8 cellular contexts compared by ENCODE assay signal in genomic region chr1:110879758-110880606, GRCh38. TPM values are rescaled to one million over a fixed set of nuclear protein-coding genes. Genes with fewer than 3 reads are reported as not detected.
DNase-seq lines count a peak whose midpoint lies in the region; ATAC-seq and TF ChIP-seq lines count a peak whose summit lies in the region.

No MANE protein-coding gene starts in this region.

- peaks cover 45% of the 10 kb centered on the region for H3K36me3 ChIP-seq in SU-DHL-6 (ENCODE audit: low read length)

- peaks cover 55% of the 10 kb centered on the region for H3F3A ChIP-seq in SU-DHL-6 (ENCODE audit: insufficient read depth)

- H3K27ac Mint-ChIP-seq in stimulated activated effector memory CD8-positive, alpha-beta T cell treated with anti-CD3 and anti-CD28 coated beads, Interleukin-12 subunit alpha, Interleukin-12 subunit beta, amount 100 ng/mL, for 72 hours, result peak overlapping the region; percentile 98

- no peak overlapping the region for H3K9ac ChIP-seq in SU-DHL-6 (ENCODE audit: low read length)

- peak; percentile 49 for DNase-seq in central memory CD4-positive, alpha-beta T cell
- peak; percentile 46 to 87 for DNase-seq in stimulated activated effector memory CD8-positive, alpha-beta T cell treated with anti-CD3 and anti-CD28 coated beads, Interleukin-12 subunit alpha, Interleukin-12 subunit beta, amount 100 ng/mL, for 72 hours (ENCODE audit: low spot score in 2 of 2)
- DNase-seq in cerebellum (ENCODE audit: low spot score) (no peak), NCI-H2029 treated with DMSO at 0.1 percent for 48 hours (lab: John Stamatoyannopoulos, UW) (no peak), midbrain (lab: John Stamatoyannopoulos, UW) (no peak)

- peaks cover 98% of the 10 kb centered on the region for H3K36me3 Mint-ChIP-seq in stimulated activated effector memory CD8-positive, alpha-beta T cell treated with anti-CD3 and anti-CD28 coated beads, Interleukin-12 subunit alpha, Interleukin-12 subunit beta, amount 100 ng/mL, for 72 hours

- H3K9me3 Mint-ChIP-seq in stimulated activated effector memory CD8-positive, alpha-beta T cell treated with anti-CD3 and anti-CD28 coated beads, Interleukin-12 subunit alpha, Interleukin-12 subunit beta, amount 100 ng/mL, for 72 hours, result peaks cover 2% of the 10 kb centered on the region

- ATAC-seq in GM18858 (IDR thresholded peaks at IDR 0.05; ENCODE audit: unreplicated experiment), result peak; percentile 40
- peak; percentile 67 for ATAC-seq in HG02870 (IDR thresholded peaks at IDR 0.05; ENCODE audit: unreplicated experiment)
- ATAC-seq in stimulated activated effector memory CD8-positive, alpha-beta T cell treated with anti-CD3 and anti-CD28 coated beads, Interleukin-12 subunit alpha, Interleukin-12 subunit beta, amount 100 ng/mL, for 72 hours, result peak; percentile 76

- H3K4me3 Mint-ChIP-seq in stimulated activated effector memory CD8-positive, alpha-beta T cell treated with anti-CD3 and anti-CD28 coated beads, Interleukin-12 subunit alpha, Interleukin-12 subunit beta, amount 100 ng/mL, for 72 hours, result peak overlapping the region; percentile 95

- TF ChIP-seq CTCF in SU-DHL-6 (IDR thresholded peaks at IDR 0.05; ENCODE audit: insufficient read depth, low read length, poor library complexity, severe bottlenecking), result no peak

- H3K4me1 Mint-ChIP-seq in stimulated activated effector memory CD8-positive, alpha-beta T cell treated with anti-CD3 and anti-CD28 coated beads, Interleukin-12 subunit alpha, Interleukin-12 subunit beta, amount 100 ng/mL, for 72 hours, result peaks cover 69% of the 10 kb centered on the region

- no peak overlapping the region for H2AFZ ChIP-seq in SU-DHL-6 (ENCODE audit: low read depth, low read length, severe bottlenecking)

- no peaks in the 10 kb centered on the region for H3K9me2 ChIP-seq in SU-DHL-6 (replicated peaks; ENCODE audit: insufficient read depth, low read length)

- peaks cover 74% of the 10 kb centered on the region for H4K20me1 ChIP-seq in SU-DHL-6 (ENCODE audit: low read depth, low read length)

- peak overlapping the region; percentile 97 for H3K27ac ChIP-seq in SU-DHL-6 (ENCODE audit: low read depth, low read length)

- peaks cover 100% of the 10 kb centered on the region for H3K79me2 ChIP-seq in SU-DHL-6 (ENCODE audit: insufficient read depth, low read length)

- H3K27me3 ChIP-seq in SU-DHL-6 (ENCODE audit: low read length), result no peaks in the 10 kb centered on the region

- peak overlapping the region; percentile 85 for H3K4me2 ChIP-seq in SU-DHL-6 (ENCODE audit: low read depth, low read length, poor library complexity, severe bottlenecking)

- no peak overlapping the region for H3K4me3 ChIP-seq in SU-DHL-6 (ENCODE audit: insufficient read depth, low read length, poor library complexity, severe bottlenecking)

- H3K9me3 ChIP-seq in SU-DHL-6 (ENCODE audit: insufficient read depth, low read length), result no peaks in the 10 kb centered on the region

RNA-seq across cellular contexts. Expression of gene CD53, which starts 7.0 kb away (rescaled TPM):
- 8.4 TPM for total RNA-seq in cerebellum

Comparison
In these comparisons a context has a peak if more than half of its experiments do, and no peak if none do; other contexts are left out.
1. DNase-seq: peak in central memory CD4-positive, alpha-beta T cell (single experiment) and stimulated activated effector memory CD8-positive, alpha-beta T cell treated with anti-CD3 and anti-CD28 coated beads, Interleukin-12 subunit alpha, Interleukin-12 subunit beta, amount 100 ng/mL, for 72 hours (2 of 2); none in cerebellum (single experiment), NCI-H2029 treated with DMSO at 0.1 percent for 48 hours (single experiment) and midbrain (single experiment).
2. Peak in every context shown above with its lines, with median percentiles within 50 percentile points of each other: ATAC-seq.